Comparison of ENCODE assay signal across 8 cellular contexts in the genomic region with DNA sequence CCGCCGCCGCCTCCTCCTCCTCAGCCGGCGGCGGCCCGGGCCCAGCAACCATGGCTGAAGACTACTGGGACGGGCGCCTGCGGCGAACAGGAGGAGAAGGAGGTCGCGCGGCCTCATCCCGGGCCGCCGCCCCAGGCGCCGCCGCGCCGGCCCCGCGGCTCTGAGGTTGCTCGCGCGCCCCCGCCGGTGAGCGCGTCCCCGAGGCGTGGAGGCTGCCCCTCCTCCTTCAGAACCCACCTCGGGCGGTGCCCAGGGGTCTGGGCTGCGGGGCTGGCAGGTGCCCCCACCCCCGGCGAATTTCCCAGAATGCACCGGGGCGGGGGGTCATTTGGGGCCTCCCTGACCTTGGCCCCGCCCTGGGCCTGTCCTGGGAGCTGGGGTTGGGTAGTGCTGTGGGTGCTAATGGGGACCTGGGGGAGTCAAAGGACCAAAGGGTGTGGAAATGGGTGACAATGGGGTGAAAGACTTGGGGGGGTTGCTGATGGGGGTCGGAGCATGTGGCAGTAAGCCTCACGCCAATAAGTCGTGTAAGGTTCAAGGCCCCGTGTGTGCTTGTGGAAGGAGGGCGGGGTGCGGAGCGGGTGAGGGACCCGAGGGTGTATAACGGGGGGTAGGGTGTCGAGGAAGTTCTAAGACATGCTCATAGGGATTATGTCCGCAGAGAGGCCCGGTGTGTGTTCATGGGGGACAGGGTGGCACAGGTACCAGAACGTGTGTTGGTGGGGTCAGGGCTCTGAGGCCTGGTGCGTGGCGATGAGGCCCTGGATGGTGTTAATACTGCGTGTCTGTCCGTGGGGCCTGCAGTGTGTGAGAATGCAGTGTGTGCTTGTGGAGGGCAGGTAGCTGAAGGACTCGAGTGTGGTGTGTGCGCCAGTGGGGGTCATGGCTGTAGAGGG. TPM values are rescaled to one million over a fixed set of nuclear protein-coding genes. Genes with fewer than 3 reads are reported as not detected.
DNase-seq lines count a peak whose midpoint lies in the region; ATAC-seq and TF ChIP-seq lines count a peak whose summit lies in the region.

No MANE protein-coding gene starts in this region.

- H3K4me1 ChIP-seq in thoracic aorta (ENCODE audit: control insufficient read depth in 1 of 2, low read depth in 2 of 2), result peaks cover 4 to 26% of the 10 kb centered on the region in 2 donors

- POLR2A ChIA-PET in naive thymus-derived CD8-positive, alpha-beta T cell (lab: Charles Lee), result interaction anchor here (0.6 to 5.1 kb wide), 8 partner anchors 9 to 337 kb away, joined by 3 to 88 read pairs (median 5); a partner anchor contains a TSS

- DNase-seq in Caki2 (ENCODE audit: low read depth) (peak; percentile 23), epithelial cell of prostate (ENCODE audit: low read depth, low spot score) (no peak), thoracic aorta (ENCODE audit: low spot score) (no peak), G401 (ENCODE audit: low spot score) (no peak), NCI-H2081 treated with DMSO at 0.1 percent for 48 hours (lab: John Stamatoyannopoulos, UW) (no peak)
- peak; percentile 69 for DNase-seq in activated CD8-positive, alpha-beta memory T cell treated with anti-CD3 and anti-CD28 coated beads, Interleukin-2, amount 10 ng/mL, durations not matched to agents 7 days and 5 days
- DNase-seq in naive thymus-derived CD8-positive, alpha-beta T cell, result peak in 8 of 10 donors; percentile 13 to 76 (median 36)

- peak overlapping the region; percentile 75 to 96 (median 82) for H3K27ac Mint-ChIP-seq in IgD-negative memory B cell
- H3K27ac Mint-ChIP-seq in activated CD8-positive, alpha-beta memory T cell treated with anti-CD3 and anti-CD28 coated beads, Interleukin-2, amount 10 ng/mL, durations not matched to agents 7 days and 5 days, result peak overlapping the region; percentile 83
- H3K27ac Mint-ChIP-seq in naive thymus-derived CD8-positive, alpha-beta T cell, result peak overlapping the region; percentile 81 to 100 (median 94)

- H3K27ac ChIP-seq in epithelial cell of prostate, result peak overlapping the region; percentile 94
- H3K27ac ChIP-seq in thoracic aorta, result peak overlapping the region; percentile 92 to 96

- ATAC-seq in activated CD8-positive, alpha-beta memory T cell treated with anti-CD3 and anti-CD28 coated beads, Interleukin-2, amount 10 ng/mL, durations not matched to agents 7 days and 5 days, result peak; percentile 4
- ATAC-seq in naive thymus-derived CD8-positive, alpha-beta T cell, result no peak
- ATAC-seq in thoracic aorta (ENCODE audit: insufficient number of reproducible peaks, low FRiP score, low read depth), result no peak

- H3K4me1 Mint-ChIP-seq in IgD-negative memory B cell, result peaks cover 22 to 30% (median 25%) of the 10 kb centered on the region in 3 donors
- H3K4me1 Mint-ChIP-seq in activated CD8-positive, alpha-beta memory T cell treated with anti-CD3 and anti-CD28 coated beads, Interleukin-2, amount 10 ng/mL, durations not matched to agents 7 days and 5 days, result peaks cover 39% of the 10 kb centered on the region
- H3K4me1 Mint-ChIP-seq in naive thymus-derived CD8-positive, alpha-beta T cell, result peaks cover 30 to 47% (median 44%) of the 10 kb centered on the region in 4 donors

- peaks cover 12% of the 10 kb centered on the region for H3K36me3 Mint-ChIP-seq in IgD-negative memory B cell
- H3K36me3 Mint-ChIP-seq in activated CD8-positive, alpha-beta memory T cell treated with anti-CD3 and anti-CD28 coated beads, Interleukin-2, amount 10 ng/mL, durations not matched to agents 7 days and 5 days, result peaks cover 16% of the 10 kb centered on the region
- H3K36me3 Mint-ChIP-seq in naive thymus-derived CD8-positive, alpha-beta T cell, result peaks cover 0 to 32% (median 2%) of the 10 kb centered on the region in 3 donors

- peaks cover 12% of the 10 kb centered on the region for H3K36me3 ChIP-seq in thoracic aorta

- H3K27me3 ChIP-seq in thoracic aorta (replicated peaks; ENCODE audit: insufficient read depth), result no peaks in the 10 kb centered on the region

- H3K9me3 ChIP-seq in thoracic aorta, result no peaks in the 10 kb centered on the region

- H3K27me3 Mint-ChIP-seq in IgD-negative memory B cell, result no peaks in the 10 kb centered on the region
- H3K27me3 Mint-ChIP-seq in activated CD8-positive, alpha-beta memory T cell treated with anti-CD3 and anti-CD28 coated beads, Interleukin-2, amount 10 ng/mL, durations not matched to agents 7 days and 5 days, result no peaks in the 10 kb centered on the region
- H3K27me3 Mint-ChIP-seq in naive thymus-derived CD8-positive, alpha-beta T cell, result no peaks in the 10 kb centered on the region

- H3K4me3 Mint-ChIP-seq in IgD-negative memory B cell, result peak overlapping the region; percentile 89 to 98 (median 96)
- H3K4me3 Mint-ChIP-seq in activated CD8-positive, alpha-beta memory T cell treated with anti-CD3 and anti-CD28 coated beads, Interleukin-2, amount 10 ng/mL, durations not matched to agents 7 days and 5 days, result peak overlapping the region; percentile 88
- peak overlapping the region; percentile 82 to 97 (median 92) for H3K4me3 Mint-ChIP-seq in naive thymus-derived CD8-positive, alpha-beta T cell

- in situ Hi-C loops in Caki2 (cut with HindIII; ENCODE audit: low pct_unique_long_range_greater_than_20kb, low sequenced_read_pairs), result no loop called here
- in situ Hi-C loops in G401 (cut with HindIII; ENCODE audit: low sequenced_read_pairs), result no loop called here

- peak overlapping the region; percentile 81 for H3K4me3 ChIP-seq in thoracic aorta

- H3K9me3 Mint-ChIP-seq in IgD-negative memory B cell, result no peaks in the 10 kb centered on the region
- H3K9me3 Mint-ChIP-seq in activated CD8-positive, alpha-beta memory T cell treated with anti-CD3 and anti-CD28 coated beads, Interleukin-2, amount 10 ng/mL, durations not matched to agents 7 days and 5 days (ENCODE audit: low read depth), result no peaks in the 10 kb centered on the region
- H3K9me3 Mint-ChIP-seq in naive thymus-derived CD8-positive, alpha-beta T cell, result no peaks in the 10 kb centered on the region

- no peak for TF ChIP-seq CTCF in thoracic aorta (IDR thresholded peaks at IDR 0.05)

- CTCF ChIA-PET in activated CD8-positive, alpha-beta memory T cell treated with anti-CD3 and anti-CD28 coated beads, Interleukin-2, amount 10 ng/mL, durations not matched to agents 7 days and 5 days (lab: Charles Lee), result interaction anchor here (0.5 kb wide), 1 partner anchor 83 kb away, joined by 6 read pairs; no protein-coding TSS in a partner anchor

RNA-seq across cellular contexts. Expression of a gene that starts 0.7 kb away (rescaled TPM):
- total RNA-seq in Caki2 (2014; rRNA removed; shearing (Covaris generic); ENCODE audit: low replicate concordance), result 78.8 and 104 TPM in 2 replicates
- polyA plus RNA-seq in IgD-negative memory B cell, result 16.8 TPM
- 10 to 100 TPM; 61.4 to 80.6 TPM for total RNA-seq in activated CD8-positive, alpha-beta memory T cell treated with anti-CD3 and anti-CD28 coated beads, Interleukin-2, amount 10 ng/mL, durations not matched to agents 7 days and 5 days
- 10 to 100 TPM; 48.2 to 49.0 TPM for total RNA-seq in naive thymus-derived CD8-positive, alpha-beta T cell
- polyA plus RNA-seq in naive thymus-derived CD8-positive, alpha-beta T cell, result 10 to 100 TPM in 1 of 3 donors, 1 to 10 TPM in 2; 3.1 to 13.6 (median 6.1) TPM
- 10 to 100 TPM; 66.7 to 74.6 TPM for total RNA-seq in thoracic aorta
- total RNA-seq in G401 (2014; rRNA removed; shearing (Covaris generic)), result 88.1 and 118 TPM in 2 replicates

RNA-seq across cellular contexts. Expression of a gene that starts 13.6 kb away (rescaled TPM):
- total RNA-seq in Caki2 (2014; rRNA removed; shearing (Covaris generic); ENCODE audit: low replicate concordance), result 15.8 and 39.1 TPM in 2 replicates
- 68.6 TPM for polyA plus RNA-seq in IgD-negative memory B cell
- 10 to 100 TPM; 54.8 to 72.7 TPM for total RNA-seq in activated CD8-positive, alpha-beta memory T cell treated with anti-CD3 and anti-CD28 coated beads, Interleukin-2, amount 10 ng/mL, durations not matched to agents 7 days and 5 days
- 100 to 1,000 TPM; 191 to 195 TPM for total RNA-seq in naive thymus-derived CD8-positive, alpha-beta T cell
- polyA plus RNA-seq in naive thymus-derived CD8-positive, alpha-beta T cell, result 100 to 1,000 TPM; 130 to 171 (median 137) TPM
- 10 to 100 TPM; 50.8 to 68.6 TPM for total RNA-seq in thoracic aorta
- 53.1 and 57.3 TPM in 2 replicates for total RNA-seq in G401 (2014; rRNA removed; shearing (Covaris generic))

RNA-seq across cellular contexts. Expression of a gene that starts 25.5 kb away (rescaled TPM):
- 67.5 and 88.3 TPM in 2 replicates for total RNA-seq in Caki2 (2014; rRNA removed; shearing (Covaris generic); ENCODE audit: low replicate concordance)
- polyA plus RNA-seq in IgD-negative memory B cell, result 190 TPM
- total RNA-seq in activated CD8-positive, alpha-beta memory T cell treated with anti-CD3 and anti-CD28 coated beads, Interleukin-2, amount 10 ng/mL, durations not matched to agents 7 days and 5 days, result 100 to 1,000 TPM; 177 to 204 TPM
- total RNA-seq in naive thymus-derived CD8-positive, alpha-beta T cell, result 100 to 1,000 TPM; 122 to 125 TPM
- 100 to 1,000 TPM; 156 to 176 (median 163) TPM for polyA plus RNA-seq in naive thymus-derived CD8-positive, alpha-beta T cell
- total RNA-seq in thoracic aorta, result 100 to 1,000 TPM; 132 to 133 TPM
- total RNA-seq in G401 (2014; rRNA removed; shearing (Covaris generic)), result 198 and 217 TPM in 2 replicates

Comparison
In these comparisons a context has a peak if more than half of its experiments do, and no peak if none do; other contexts are left out.
1. DNase-seq: peak in Caki2 (single experiment), activated CD8-positive, alpha-beta memory T cell treated with anti-CD3 and anti-CD28 coated beads, Interleukin-2, amount 10 ng/mL, durations not matched to agents 7 days and 5 days (single experiment) and naive thymus-derived CD8-positive, alpha-beta T cell (8 of 10); none in epithelial cell of prostate (single experiment), thoracic aorta (single experiment), G401 (single experiment) and NCI-H2081 treated with DMSO at 0.1 percent for 48 hours (single experiment).
2. Peak in every context shown above with its lines, with median percentiles within 50 percentile points of each other: H3K27ac Mint-ChIP-seq and H3K4me3 Mint-ChIP-seq.